Comparison of ENCODE assay signal across 1 cellular context in the genomic region with DNA sequence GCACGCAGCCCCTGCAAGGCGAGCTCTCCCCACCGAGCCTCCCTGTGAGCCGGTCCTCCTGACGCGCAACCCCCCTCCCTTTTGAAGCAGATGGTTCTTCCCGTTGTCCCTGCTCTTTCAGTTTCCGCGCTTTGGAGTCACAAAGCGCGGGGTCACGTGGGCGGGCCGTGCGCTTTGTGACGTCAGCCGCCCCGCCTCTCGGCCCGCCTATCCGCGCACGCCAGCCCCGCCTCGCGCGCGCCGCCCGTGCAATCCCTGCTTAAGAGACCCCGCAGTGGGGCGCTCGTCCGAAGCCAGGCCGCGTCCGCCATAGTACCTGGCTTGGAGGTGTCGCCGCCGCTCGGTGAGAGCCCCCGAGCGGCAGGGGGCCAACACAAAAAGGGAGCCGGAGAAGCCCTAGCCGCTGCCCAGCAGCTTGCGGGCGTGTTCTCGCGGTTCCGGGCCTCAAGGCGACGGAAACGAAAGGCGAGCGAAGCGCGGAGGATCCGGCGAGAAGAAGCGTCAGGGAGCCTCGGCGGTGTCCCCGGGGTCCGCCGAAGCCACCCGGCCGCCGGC.
TF ChIP-seq lines count a peak whose summit lies in the region.

A gene with protein sequence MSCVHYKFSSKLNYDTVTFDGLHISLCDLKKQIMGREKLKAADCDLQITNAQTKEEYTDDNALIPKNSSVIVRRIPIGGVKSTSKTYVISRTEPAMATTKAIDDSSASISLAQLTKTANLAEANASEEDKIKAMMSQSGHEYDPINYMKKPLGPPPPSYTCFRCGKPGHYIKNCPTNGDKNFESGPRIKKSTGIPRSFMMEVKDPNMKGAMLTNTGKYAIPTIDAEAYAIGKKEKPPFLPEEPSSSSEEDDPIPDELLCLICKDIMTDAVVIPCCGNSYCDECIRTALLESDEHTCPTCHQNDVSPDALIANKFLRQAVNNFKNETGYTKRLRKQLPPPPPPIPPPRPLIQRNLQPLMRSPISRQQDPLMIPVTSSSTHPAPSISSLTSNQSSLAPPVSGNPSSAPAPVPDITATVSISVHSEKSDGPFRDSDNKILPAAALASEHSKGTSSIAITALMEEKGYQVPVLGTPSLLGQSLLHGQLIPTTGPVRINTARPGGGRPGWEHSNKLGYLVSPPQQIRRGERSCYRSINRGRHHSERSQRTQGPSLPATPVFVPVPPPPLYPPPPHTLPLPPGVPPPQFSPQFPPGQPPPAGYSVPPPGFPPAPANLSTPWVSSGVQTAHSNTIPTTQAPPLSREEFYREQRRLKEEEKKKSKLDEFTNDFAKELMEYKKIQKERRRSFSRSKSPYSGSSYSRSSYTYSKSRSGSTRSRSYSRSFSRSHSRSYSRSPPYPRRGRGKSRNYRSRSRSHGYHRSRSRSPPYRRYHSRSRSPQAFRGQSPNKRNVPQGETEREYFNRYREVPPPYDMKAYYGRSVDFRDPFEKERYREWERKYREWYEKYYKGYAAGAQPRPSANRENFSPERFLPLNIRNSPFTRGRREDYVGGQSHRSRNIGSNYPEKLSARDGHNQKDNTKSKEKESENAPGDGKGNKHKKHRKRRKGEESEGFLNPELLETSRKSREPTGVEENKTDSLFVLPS (N-terminal part only) (plus strand): TSS at position 272 of the 555 bp plus-strand sequence. CDS start 1,061 bp downstream, outside the sequence.

TF ChIP-seq in HepG2, 621 proteins besides CTCF, POLR2A, EP300 and RAD21 (continued from another document and continues in another):
- TF ChIP-seq, protein P1, sequence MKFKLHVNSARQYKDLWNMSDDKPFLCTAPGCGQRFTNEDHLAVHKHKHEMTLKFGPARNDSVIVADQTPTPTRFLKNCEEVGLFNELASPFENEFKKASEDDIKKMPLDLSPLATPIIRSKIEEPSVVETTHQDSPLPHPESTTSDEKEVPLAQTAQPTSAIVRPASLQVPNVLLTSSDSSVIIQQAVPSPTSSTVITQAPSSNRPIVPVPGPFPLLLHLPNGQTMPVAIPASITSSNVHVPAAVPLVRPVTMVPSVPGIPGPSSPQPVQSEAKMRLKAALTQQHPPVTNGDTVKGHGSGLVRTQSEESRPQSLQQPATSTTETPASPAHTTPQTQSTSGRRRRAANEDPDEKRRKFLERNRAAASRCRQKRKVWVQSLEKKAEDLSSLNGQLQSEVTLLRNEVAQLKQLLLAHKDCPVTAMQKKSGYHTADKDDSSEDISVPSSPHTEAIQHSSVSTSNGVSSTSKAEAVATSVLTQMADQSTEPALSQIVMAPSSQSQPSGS (CRISPR knock-in tag; IDR thresholded peaks at IDR 0.05), result peak; percentile 69
- TF ChIP-seq FLYWCH1 (CRISPR knock-in tag; IDR thresholded peaks at IDR 0.05), result no peak
- TF ChIP-seq, protein P2, sequence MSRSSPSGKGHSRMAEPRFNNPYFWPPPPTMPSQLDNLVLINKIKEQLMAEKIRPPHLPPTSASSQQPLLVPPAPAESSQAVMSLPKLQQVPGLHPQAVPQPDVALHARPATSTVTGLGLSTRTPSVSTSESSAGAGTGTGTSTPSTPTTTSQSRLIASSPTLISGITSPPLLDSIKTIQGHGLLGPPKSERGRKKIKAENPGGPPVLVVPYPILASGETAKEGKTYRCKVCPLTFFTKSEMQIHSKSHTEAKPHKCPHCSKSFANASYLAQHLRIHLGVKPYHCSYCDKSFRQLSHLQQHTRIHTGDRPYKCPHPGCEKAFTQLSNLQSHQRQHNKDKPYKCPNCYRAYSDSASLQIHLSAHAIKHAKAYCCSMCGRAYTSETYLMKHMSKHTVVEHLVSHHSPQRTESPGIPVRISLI (CRISPR knock-in tag; IDR thresholded peaks at IDR 0.05; ENCODE audit: borderline replicate concordance), result peak; percentile 23; the same call in 1 of the 2 replicates
- TF ChIP-seq WIZ (CRISPR knock-in tag; IDR thresholded peaks at IDR 0.05), result peak; percentile 71; the same call in 1 of the 2 replicates
- peak; percentile 96 for TF ChIP-seq ZBTB7B (CRISPR knock-in tag; IDR thresholded peaks at IDR 0.05)
- TF ChIP-seq, protein P3, sequence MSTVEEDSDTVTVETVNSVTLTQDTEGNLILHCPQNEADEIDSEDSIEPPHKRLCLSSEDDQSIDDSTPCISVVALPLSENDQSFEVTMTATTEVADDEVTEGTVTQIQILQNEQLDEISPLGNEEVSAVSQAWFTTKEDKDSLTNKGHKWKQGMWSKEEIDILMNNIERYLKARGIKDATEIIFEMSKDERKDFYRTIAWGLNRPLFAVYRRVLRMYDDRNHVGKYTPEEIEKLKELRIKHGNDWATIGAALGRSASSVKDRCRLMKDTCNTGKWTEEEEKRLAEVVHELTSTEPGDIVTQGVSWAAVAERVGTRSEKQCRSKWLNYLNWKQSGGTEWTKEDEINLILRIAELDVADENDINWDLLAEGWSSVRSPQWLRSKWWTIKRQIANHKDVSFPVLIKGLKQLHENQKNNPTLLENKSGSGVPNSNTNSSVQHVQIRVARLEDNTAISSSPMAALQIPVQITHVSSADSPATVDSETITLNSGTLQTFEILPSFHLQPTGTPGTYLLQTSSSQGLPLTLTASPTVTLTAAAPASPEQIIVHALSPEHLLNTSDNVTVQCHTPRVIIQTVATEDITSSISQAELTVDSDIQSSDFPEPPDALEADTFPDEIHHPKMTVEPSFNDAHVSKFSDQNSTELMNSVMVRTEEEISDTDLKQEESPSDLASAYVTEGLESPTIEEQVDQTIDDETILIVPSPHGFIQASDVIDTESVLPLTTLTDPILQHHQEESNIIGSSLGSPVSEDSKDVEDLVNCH (CRISPR knock-in tag; IDR thresholded peaks at IDR 0.05), result no peak; the same call in 1 of the 2 replicates
- TF ChIP-seq, protein P4, sequence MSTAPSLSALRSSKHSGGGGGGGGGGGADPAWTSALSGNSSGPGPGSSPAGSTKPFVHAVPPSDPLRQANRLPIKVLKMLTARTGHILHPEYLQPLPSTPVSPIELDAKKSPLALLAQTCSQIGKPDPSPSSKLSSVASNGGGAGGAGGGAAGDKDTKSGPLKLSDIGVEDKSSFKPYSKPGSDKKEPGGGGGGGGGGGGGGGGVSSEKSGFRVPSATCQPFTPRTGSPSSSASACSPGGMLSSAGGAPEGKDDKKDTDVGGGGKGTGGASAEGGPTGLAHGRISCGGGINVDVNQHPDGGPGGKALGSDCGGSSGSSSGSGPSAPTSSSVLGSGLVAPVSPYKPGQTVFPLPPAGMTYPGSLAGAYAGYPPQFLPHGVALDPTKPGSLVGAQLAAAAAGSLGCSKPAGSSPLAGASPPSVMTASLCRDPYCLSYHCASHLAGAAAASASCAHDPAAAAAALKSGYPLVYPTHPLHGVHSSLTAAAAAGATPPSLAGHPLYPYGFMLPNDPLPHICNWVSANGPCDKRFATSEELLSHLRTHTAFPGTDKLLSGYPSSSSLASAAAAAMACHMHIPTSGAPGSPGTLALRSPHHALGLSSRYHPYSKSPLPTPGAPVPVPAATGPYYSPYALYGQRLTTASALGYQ (CRISPR knock-in tag; IDR thresholded peaks at IDR 0.05), result peak; percentile 71
- no peak; the same call in 1 of the 2 replicates for TF ChIP-seq RFXAP (CRISPR knock-in tag; IDR thresholded peaks at IDR 0.05; ENCODE audit: borderline replicate concordance)
- peak; percentile 56 for TF ChIP-seq BRD4 (CRISPR knock-in tag; IDR thresholded peaks at IDR 0.05)
- TF ChIP-seq BORCS8-MEF2B (CRISPR knock-in tag; IDR thresholded peaks at IDR 0.05), result peak; percentile 86
- TF ChIP-seq MEF2D (CRISPR knock-in tag; IDR thresholded peaks at IDR 0.05), result no peak; the same call in 1 of the 2 replicates
- peak; percentile 84; the same call in 1 of the 2 replicates for TF ChIP-seq ZNF749 (CRISPR knock-in tag; IDR thresholded peaks at IDR 0.05; ENCODE audit: borderline replicate concordance)
- peak; percentile 98 for TF ChIP-seq SAP130 (CRISPR knock-in tag; IDR thresholded peaks at IDR 0.05; ENCODE audit: low read depth)
- peak; percentile 52 for TF ChIP-seq ZNF468 (CRISPR knock-in tag; IDR thresholded peaks at IDR 0.05)
- TF ChIP-seq ZNF768 (CRISPR knock-in tag; IDR thresholded peaks at IDR 0.05), result peak; percentile 82; the same call in 1 of the 2 replicates
- TF ChIP-seq ZNF891 (CRISPR knock-in tag; IDR thresholded peaks at IDR 0.05), result no peak
- TF ChIP-seq PRMT3 (CRISPR knock-in tag; IDR thresholded peaks at IDR 0.05; ENCODE audit: borderline replicate concordance, low read depth), result no peak
- peak; percentile 83 for TF ChIP-seq HIVEP1 (CRISPR knock-in tag; IDR thresholded peaks at IDR 0.05)
- no peak for TF ChIP-seq NFIC (IDR thresholded peaks at IDR 0.05; ENCODE audit: low read length)
- TF ChIP-seq, protein P5, sequence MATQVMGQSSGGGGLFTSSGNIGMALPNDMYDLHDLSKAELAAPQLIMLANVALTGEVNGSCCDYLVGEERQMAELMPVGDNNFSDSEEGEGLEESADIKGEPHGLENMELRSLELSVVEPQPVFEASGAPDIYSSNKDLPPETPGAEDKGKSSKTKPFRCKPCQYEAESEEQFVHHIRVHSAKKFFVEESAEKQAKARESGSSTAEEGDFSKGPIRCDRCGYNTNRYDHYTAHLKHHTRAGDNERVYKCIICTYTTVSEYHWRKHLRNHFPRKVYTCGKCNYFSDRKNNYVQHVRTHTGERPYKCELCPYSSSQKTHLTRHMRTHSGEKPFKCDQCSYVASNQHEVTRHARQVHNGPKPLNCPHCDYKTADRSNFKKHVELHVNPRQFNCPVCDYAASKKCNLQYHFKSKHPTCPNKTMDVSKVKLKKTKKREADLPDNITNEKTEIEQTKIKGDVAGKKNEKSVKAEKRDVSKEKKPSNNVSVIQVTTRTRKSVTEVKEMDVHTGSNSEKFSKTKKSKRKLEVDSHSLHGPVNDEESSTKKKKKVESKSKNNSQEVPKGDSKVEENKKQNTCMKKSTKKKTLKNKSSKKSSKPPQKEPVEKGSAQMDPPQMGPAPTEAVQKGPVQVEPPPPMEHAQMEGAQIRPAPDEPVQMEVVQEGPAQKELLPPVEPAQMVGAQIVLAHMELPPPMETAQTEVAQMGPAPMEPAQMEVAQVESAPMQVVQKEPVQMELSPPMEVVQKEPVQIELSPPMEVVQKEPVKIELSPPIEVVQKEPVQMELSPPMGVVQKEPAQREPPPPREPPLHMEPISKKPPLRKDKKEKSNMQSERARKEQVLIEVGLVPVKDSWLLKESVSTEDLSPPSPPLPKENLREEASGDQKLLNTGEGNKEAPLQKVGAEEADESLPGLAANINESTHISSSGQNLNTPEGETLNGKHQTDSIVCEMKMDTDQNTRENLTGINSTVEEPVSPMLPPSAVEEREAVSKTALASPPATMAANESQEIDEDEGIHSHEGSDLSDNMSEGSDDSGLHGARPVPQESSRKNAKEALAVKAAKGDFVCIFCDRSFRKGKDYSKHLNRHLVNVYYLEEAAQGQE (IDR thresholded peaks at IDR 0.05; ENCODE audit: borderline replicate concordance in 1 of 2, low read depth in 1 of 2, low read length in 2 of 2), result peak in 1 of 2 experiments; percentile 56; a peak in 1 of 4 replicates
- no peak for TF ChIP-seq ZNF775 (CRISPR knock-in tag; IDR thresholded peaks at IDR 0.05; ENCODE audit: borderline replicate concordance)
- peak; percentile 76 for TF ChIP-seq RBM39 (IDR thresholded peaks at IDR 0.05; ENCODE audit: low read depth, low read length, poor library complexity, severe bottlenecking)
- peak; percentile 98 for TF ChIP-seq ARNTL (CRISPR knock-in tag; IDR thresholded peaks at IDR 0.05)
- TF ChIP-seq ZMAT3 (CRISPR knock-in tag; conservative IDR thresholded peaks at IDR 0.05), result 0 out of 2 replicates have a peak, but pooled peaks have one; percentile 44
- no peak for TF ChIP-seq PRPF4 (IDR thresholded peaks at IDR 0.05; ENCODE audit: low read depth, low read length, poor library complexity, severe bottlenecking)
- TF ChIP-seq, protein P6, sequence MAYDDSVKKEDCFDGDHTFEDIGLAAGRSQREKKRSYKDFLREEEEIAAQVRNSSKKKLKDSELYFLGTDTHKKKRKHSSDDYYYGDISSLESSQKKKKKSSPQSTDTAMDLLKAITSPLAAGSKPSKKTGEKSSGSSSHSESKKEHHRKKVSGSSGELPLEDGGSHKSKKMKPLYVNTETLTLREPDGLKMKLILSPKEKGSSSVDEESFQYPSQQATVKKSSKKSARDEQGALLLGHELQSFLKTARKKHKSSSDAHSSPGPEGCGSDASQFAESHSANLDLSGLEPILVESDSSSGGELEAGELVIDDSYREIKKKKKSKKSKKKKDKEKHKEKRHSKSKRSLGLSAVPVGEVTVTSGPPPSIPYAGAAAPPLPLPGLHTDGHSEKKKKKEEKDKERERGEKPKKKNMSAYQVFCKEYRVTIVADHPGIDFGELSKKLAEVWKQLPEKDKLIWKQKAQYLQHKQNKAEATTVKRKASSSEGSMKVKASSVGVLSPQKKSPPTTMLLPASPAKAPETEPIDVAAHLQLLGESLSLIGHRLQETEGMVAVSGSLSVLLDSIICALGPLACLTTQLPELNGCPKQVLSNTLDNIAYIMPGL (CRISPR knock-in tag; IDR thresholded peaks at IDR 0.05; ENCODE audit: borderline replicate concordance in 1 of 2, low read depth in 1 of 2), result peak; percentile 99
- TF ChIP-seq, protein P7, sequence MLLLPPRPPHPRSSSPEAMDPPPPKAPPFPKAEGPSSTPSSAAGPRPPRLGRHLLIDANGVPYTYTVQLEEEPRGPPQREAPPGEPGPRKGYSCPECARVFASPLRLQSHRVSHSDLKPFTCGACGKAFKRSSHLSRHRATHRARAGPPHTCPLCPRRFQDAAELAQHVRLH (CRISPR knock-in tag; IDR thresholded peaks at IDR 0.05; ENCODE audit: borderline replicate concordance, low read depth), result peak; percentile 88; the same call in 1 of the 2 replicates
